Comparison of ENCODE assay signal across 19 cellular contexts in the genomic region with DNA sequence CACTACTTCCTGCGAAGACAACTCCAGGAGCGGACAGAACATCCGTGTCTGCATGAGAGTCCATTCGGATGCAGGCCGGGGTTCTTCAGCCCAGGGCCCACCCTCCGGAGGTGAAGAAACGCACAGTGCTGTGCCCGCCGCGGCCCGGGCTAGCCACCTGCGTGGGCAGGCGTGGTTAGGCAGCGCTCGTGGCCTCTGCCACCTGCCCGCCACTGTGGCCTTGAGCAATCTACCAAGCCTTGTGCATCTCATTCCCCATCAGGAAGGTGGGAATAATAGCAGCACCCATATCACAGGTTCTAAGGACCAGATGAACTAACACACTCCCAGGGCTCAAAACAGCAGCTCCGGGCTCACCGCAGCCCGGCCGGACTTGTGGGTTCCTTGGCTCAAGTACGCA. TPM values are rescaled to one million over a fixed set of nuclear protein-coding genes. Genes with fewer than 3 reads are reported as not detected.
A peak's percentile ranks its signal among the peaks of the same experiment; 100 is the strongest.
DNase-seq lines count a peak whose midpoint lies in the region; ATAC-seq and TF ChIP-seq lines count a peak whose summit lies in the region.
"Had no signal": no experiment of that assay in that cellular context is flagged by ENCODE, and none has a peak within 500 bp of the region (broad histone marks: within the 10 kb centered on the region; RNA-seq: fewer than 3 reads in every experiment).

No MANE protein-coding gene starts in this region.

- no peaks in the 10 kb centered on the region for H3K4me1 Mint-ChIP-seq in immature natural killer cell
- H3K4me1 Mint-ChIP-seq in progenitor cell of endocrine pancreas (ENCODE audit: low read depth), result peaks cover 7% of the 10 kb centered on the region
- H3K4me1 Mint-ChIP-seq: CD4-positive, alpha-beta memory T cell had no signal

- H3K9me3 Mint-ChIP-seq in immature natural killer cell (no peaks in the 10 kb centered on the region), progenitor cell of endocrine pancreas (ENCODE audit: low read depth) (no peaks in the 10 kb centered on the region)
- H3K9me3 Mint-ChIP-seq: CD4-positive, alpha-beta memory T cell had no signal

- intact Hi-C loops in A673 (cut with micrococcal nuclease; ENCODE audit: unreplicated experiment), result no loop called here
- intact Hi-C loops in aorta (cut with DNase I), result no loop called here
- intact Hi-C loops in lower leg skin (cut with DNase I; ENCODE audit: low total_unique reads), result no loop called here

- no peaks in the 10 kb centered on the region for H3K79me1 ChIP-seq in neuronal stem cell (ENCODE audit: low read depth, low read length)

- H2BK5ac ChIP-seq in neuronal stem cell (ENCODE audit: low read length), result no peak overlapping the region

- H3K36me3 Mint-ChIP-seq in immature natural killer cell (no peaks in the 10 kb centered on the region), progenitor cell of endocrine pancreas (ENCODE audit: insufficient read depth) (no peaks in the 10 kb centered on the region)
- H3K36me3 Mint-ChIP-seq: CD14-positive monocyte; CD4-positive, alpha-beta memory T cell had no signal

- peak overlapping the region; percentile 79 for H2AK5ac ChIP-seq in neuronal stem cell (ENCODE audit: low read depth, low read length)

- H3K4me3 Mint-ChIP-seq in immature natural killer cell, result no peak overlapping the region
- no peak overlapping the region for H3K4me3 Mint-ChIP-seq in progenitor cell of endocrine pancreas (ENCODE audit: low read depth)
- H3K4me3 Mint-ChIP-seq: CD14-positive monocyte; CD4-positive, alpha-beta memory T cell; HFFc6 had no signal

- no peak overlapping the region for H3K9ac ChIP-seq in SK-N-MC (ENCODE audit: insufficient read length)
- peak overlapping the region; percentile 3 for H3K9ac ChIP-seq in neuronal stem cell (ENCODE audit: low read depth, low read length, poor library complexity)
- H3K9ac ChIP-seq: BLaER1 had no signal

- H3K14ac ChIP-seq in neuronal stem cell (ENCODE audit: low read length), result peak overlapping the region; percentile 31

- H3K27ac ChIP-seq in A673 (ENCODE audit: low read depth, low read length, poor library complexity, severe bottlenecking) (peak overlapping the region; percentile 10), SK-N-MC (no peak overlapping the region), neuronal stem cell (replicated peaks; ENCODE audit: low read length) (no peak overlapping the region), aorta (ENCODE audit: low read depth in 1 of 2, low read length in 2 of 2) (no peak overlapping the region)
- H3K27ac ChIP-seq: 22Rv1, A549, BLaER1 had no signal

- CTCF ChIA-PET in A673 (lab: Charles Lee), result no interaction called here

- DNase-seq in A673 (ENCODE audit: low spot score) (no peak), SK-N-MC (ENCODE audit: low read depth, low spot score) (no peak), neuronal stem cell (ENCODE audit: low spot score) (no peak), aorta (no peak), immature natural killer cell (no peak), progenitor cell of endocrine pancreas (ENCODE audit: low spot score, unreplicated experiment) (no peak), lower leg skin (ENCODE audit: low spot score in 2 of 2) (no peak)
- DNase-seq: CD4-positive, alpha-beta memory T cell; DMS153; DMS79; GDM1; HFFc6; IMR-90; KBM-7 had no signal

- H3K4ac ChIP-seq in neuronal stem cell (ENCODE audit: low read length), result no peak overlapping the region

- H3K4me1 ChIP-seq in A673 (ENCODE audit: insufficient read depth, low read length, poor library complexity, severe bottlenecking) (peaks cover 21% of the 10 kb centered on the region), neuronal stem cell (ENCODE audit: control insufficient read depth in 2 of 2, insufficient read depth in 1 of 2, low read depth in 1 of 2, low read length in 2 of 2) (no peaks in the 10 kb centered on the region), aorta (ENCODE audit: control insufficient read depth in 1 of 2, insufficient read depth in 2 of 2, low read length in 2 of 2) (no peaks in the 10 kb centered on the region)
- H3K4me1 ChIP-seq: A549, BLaER1 had no signal

- no peak overlapping the region for H2BK15ac ChIP-seq in neuronal stem cell (ENCODE audit: low read length)

- H3K4me2 ChIP-seq in neuronal stem cell (ENCODE audit: insufficient read depth, low read length, poor library complexity, severe bottlenecking), result no peak overlapping the region
- H3K4me2 ChIP-seq: A549, BLaER1 had no signal

- no peak overlapping the region for H2AFZ ChIP-seq in neuronal stem cell (ENCODE audit: low read length)

- peaks cover 4 to 24% (median 10%) of the 10 kb centered on the region in 3 donors for H3K27me3 Mint-ChIP-seq in immature natural killer cell (ENCODE audit: low read depth in 3 of 3)
- H3K27me3 Mint-ChIP-seq in progenitor cell of endocrine pancreas, result peaks cover 31% of the 10 kb centered on the region

- H3K27me3 ChIP-seq in A673 (replicated peaks; ENCODE audit: insufficient read depth, low read depth, low read length, poor library complexity) (no peaks in the 10 kb centered on the region), neuronal stem cell (ENCODE audit: control insufficient read depth in 3 of 3, insufficient read depth in 3 of 3, low read depth in 1 of 3, low read length in 3 of 3) (peaks cover 0 to 6% (median 0%) of the 10 kb centered on the region in 3 experiments), aorta (ENCODE audit: control insufficient read depth in 1 of 2, insufficient read depth in 2 of 2, low read length in 1 of 2) (no peaks in the 10 kb centered on the region)
- H3K27me3 ChIP-seq: BLaER1 had no signal

- H3K4me3 ChIP-seq in A673 (ENCODE audit: low read depth, low read length, poor library complexity, severe bottlenecking) (no peak overlapping the region), SK-N-MC (peak overlapping the region; percentile 56), neuronal stem cell (ENCODE audit: low read length in 2 of 2) (no peak overlapping the region), aorta (ENCODE audit: low read length in 2 of 2) (no peak overlapping the region), lower leg skin (ENCODE audit: low read depth, poor library complexity, severe bottlenecking) (no peak overlapping the region)
- H3K4me3 ChIP-seq: A549, BLaER1 had no signal

- H2BK12ac ChIP-seq in neuronal stem cell (ENCODE audit: low read length), result no peak overlapping the region

- H2BK120ac ChIP-seq in neuronal stem cell (ENCODE audit: low read depth, low read length), result no peak overlapping the region

- H4K8ac ChIP-seq in neuronal stem cell (ENCODE audit: low read depth, low read length), result no peak overlapping the region

- no peaks in the 10 kb centered on the region for H3K36me3 ChIP-seq in A673 (ENCODE audit: insufficient read depth, low read length, poor library complexity, severe bottlenecking)
- H3K36me3 ChIP-seq in SK-N-MC (ENCODE audit: insufficient read depth, low read length), result no peaks in the 10 kb centered on the region
- H3K36me3 ChIP-seq in neuronal stem cell (replicated peaks in 1 of 2; ENCODE audit: control insufficient read depth in 2 of 2, insufficient read depth in 2 of 2, low read length in 2 of 2), result no peaks in the 10 kb centered on the region
- no peaks in the 10 kb centered on the region for H3K36me3 ChIP-seq in aorta (ENCODE audit: control insufficient read depth in 1 of 2, insufficient read depth in 2 of 2, low read length in 1 of 2)
- H3K36me3 ChIP-seq: BLaER1 had no signal

- no peak overlapping the region for H3K18ac ChIP-seq in neuronal stem cell (ENCODE audit: low read length)

- POLR2A ChIA-PET in A673 (lab: Charles Lee; ENCODE audit: low non-redundant PET), result no interaction called here

- TF ChIP-seq CTCF in A673 (conservative IDR thresholded peaks at IDR 0.05; ENCODE audit: low read depth, low read length) (no peak), progenitor cell of endocrine pancreas (IDR thresholded peaks at IDR 0.05; ENCODE audit: unreplicated experiment) (no peak), lower leg skin (IDR thresholded peaks at IDR 0.05) (no peak)

- H3K23ac ChIP-seq in neuronal stem cell (ENCODE audit: low read depth, low read length, poor library complexity), result no peak overlapping the region

- WGBS in neuronal stem cell (ENCODE audit: extremely low coverage in 2 of 2, insufficient read length in 2 of 2, insufficient replicate concordance in 1 of 2), 2 donors, result no CpG with 5 or more reads among the region's 21 CpGs
- WGBS in aorta, 2 donors, result 93 to 94% methylated on average over 21 of the region's 21 CpGs
- WGBS in lower leg skin, 2 donors, result 93 to 96% methylated on average over 21 of the region's 21 CpGs

- no peak for TF ChIP-seq POLR2A in lower leg skin (IDR thresholded peaks at IDR 0.05)

- H4K91ac ChIP-seq in neuronal stem cell (ENCODE audit: low read depth, low read length, poor library complexity), result no peak overlapping the region

- H3K27ac Mint-ChIP-seq in immature natural killer cell (no peak overlapping the region), progenitor cell of endocrine pancreas (no peak overlapping the region)
- H3K27ac Mint-ChIP-seq: CD4-positive, alpha-beta memory T cell; HFFc6 had no signal

- ATAC-seq in aorta (ENCODE audit: low FRiP score), result peak; percentile 52
- ATAC-seq: A549, HCT116 had no signal

- H3K9me3 ChIP-seq in A673 (ENCODE audit: low read depth, low read length, poor library complexity, severe bottlenecking), result no peaks in the 10 kb centered on the region
- no peaks in the 10 kb centered on the region for H3K9me3 ChIP-seq in SK-N-MC (ENCODE audit: low read depth, low read length)
- H3K9me3 ChIP-seq in neuronal stem cell (replicated peaks in 1 of 2; ENCODE audit: control insufficient read depth in 2 of 2, insufficient read depth in 1 of 2, low read depth in 1 of 2, low read length in 2 of 2), result no peaks in the 10 kb centered on the region
- H3K9me3 ChIP-seq in aorta (ENCODE audit: control insufficient read depth, low read length), result no peaks in the 10 kb centered on the region
- H3K9me3 ChIP-seq: A549, BLaER1 had no signal

- BruUV-seq in A673 (replicated peaks; lab: Mats Ljungman, UMichigan), result no TSS peak

RNA-seq across cellular contexts. Expression of a gene that starts 26.7 kb away (rescaled TPM):
- total RNA-seq in A673 (2021) (0.24 TPM in 1 of 2 replicates, not detected in the other), aorta (under 1 TPM; 0.15 to 0.23 TPM), progenitor cell of endocrine pancreas (0.26 and 0.49 TPM in 2 replicates), lower leg skin (under 1 TPM in 3 of 4 donors, not detected in 1; 0.07 to 0.17 (median 0.10) TPM)
- polyA plus RNA-seq in neuronal stem cell (2013, experiment 1 of 2), result 0.24 TPM
- polyA plus RNA-seq in neuronal stem cell (2013, experiment 2 of 2), result 0.15 TPM
- polyA plus RNA-seq in aorta (under 1 TPM; 0.15 to 0.38 TPM), immature natural killer cell (under 1 TPM in 1 of 3 donors, not detected in 2; 0.09 TPM)
